17 cellular contexts compared by ENCODE assay signal in the genomic region with DNA sequence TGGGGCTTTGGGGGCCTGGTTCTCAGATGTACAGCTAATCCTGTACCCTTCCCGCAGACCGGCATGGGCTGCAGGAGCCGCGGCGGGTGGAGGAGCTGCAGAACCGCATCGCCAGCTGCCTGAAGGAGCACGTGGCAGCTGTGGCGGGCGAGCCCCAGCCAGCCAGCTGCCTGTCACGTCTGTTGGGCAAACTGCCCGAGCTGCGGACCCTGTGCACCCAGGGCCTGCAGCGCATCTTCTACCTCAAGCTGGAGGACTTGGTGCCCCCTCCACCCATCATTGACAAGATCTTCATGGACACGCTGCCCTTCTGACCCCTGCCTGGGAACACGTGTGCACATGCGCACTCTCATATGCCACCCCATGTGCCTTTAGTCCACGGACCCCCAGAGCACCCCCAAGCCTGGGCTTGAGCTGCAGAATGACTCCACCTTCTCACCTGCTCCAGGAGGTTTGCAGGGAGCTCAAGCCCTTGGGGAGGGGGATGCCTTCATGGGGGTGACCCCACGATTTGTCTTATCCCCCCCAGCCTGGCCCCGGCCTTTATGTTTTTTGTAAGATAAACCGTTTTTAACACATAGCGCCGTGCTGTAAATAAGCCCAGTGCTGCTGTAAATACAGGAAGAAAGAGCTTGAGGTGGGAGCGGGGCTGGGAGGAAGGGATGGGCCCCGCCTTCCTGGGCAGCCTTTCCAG. TPM values are rescaled to one million over a fixed set of nuclear protein-coding genes. Genes with fewer than 3 reads are reported as not detected.
DNase-seq lines count a peak whose midpoint lies in the region; ATAC-seq and TF ChIP-seq lines count a peak whose summit lies in the region.
"Had no signal": no experiment of that assay in that cellular context is flagged by ENCODE, and none has a peak within 500 bp of the region (broad histone marks: within the 10 kb centered on the region; RNA-seq: fewer than 3 reads in every experiment).

No MANE protein-coding gene starts in this region.

- in situ Hi-C loops in brain microvascular endothelial cell (cut with HindIII; ENCODE audit: low pct_ligation_motif_present, low sequenced_read_pairs): no loop called here

- H3K36me3 ChIP-seq in tibial nerve: peaks cover 2 to 62% (median 10%) of the 10 kb centered on the region in 3 donors
- no peaks in the 10 kb centered on the region for H3K36me3 ChIP-seq in brain microvascular endothelial cell (replicated peaks)

- peak in 1 of 2 donors; percentile 43 for TF ChIP-seq POLR2A in tibial nerve (IDR thresholded peaks at IDR 0.05)

- intact Hi-C loops in left cardiac atrium (cut with DNase I) (no loop called here), cardiac septum (cut with DNase I) (no loop called here)

- peak overlapping the region in 1 of 4 donors; percentile 5 for H3K4me3 ChIP-seq in tibial nerve
- H3K4me3 ChIP-seq in brain microvascular endothelial cell (ENCODE audit: low read depth, low read length): no peak overlapping the region
- H3K4me3 ChIP-seq: BLaER1, heart right ventricle, lung had no signal

- ATAC-seq in left cardiac atrium (no peak), esophagus mucosa (no peak), GM18907 (IDR thresholded peaks at IDR 0.05; ENCODE audit: unreplicated experiment) (no peak)

- 37 to 57% methylated on average over 13 to 23 of the region's 25 CpGs for WGBS in tibial nerve, 2 donors

- DNase-seq in left cardiac atrium: peak; percentile 54
- no peak for DNase-seq in cardiac septum (ENCODE audit: low spot score)
- DNase-seq in SHP77 (lab: John Stamatoyannopoulos, UW): peak; percentile 62 to 77
- DNase-seq in tibial nerve (ENCODE audit: low spot score in 2 of 2): no peak
- DNase-seq in brain microvascular endothelial cell: no peak
- DNase-seq: activated CD4-positive, CD25-positive, alpha-beta regulatory T cell; effector memory CD4-positive, alpha-beta T cell; occipital lobe had no signal

- no peaks in the 10 kb centered on the region for H3K27me3 ChIP-seq in layer of hippocampus (ENCODE audit: control insufficient read depth, insufficient read depth, low read length)
- no peaks in the 10 kb centered on the region for H3K27me3 ChIP-seq in tibial nerve
- no peaks in the 10 kb centered on the region for H3K27me3 ChIP-seq in brain microvascular endothelial cell (replicated peaks)
- H3K27me3 ChIP-seq: BLaER1, heart right ventricle had no signal

- H3K27ac ChIP-seq in layer of hippocampus (ENCODE audit: low read depth, low read length) (peak overlapping the region; percentile 68), tibial nerve (peak overlapping the region; percentile 67 to 100 (median 98)), brain microvascular endothelial cell (no peak overlapping the region)
- H3K27ac ChIP-seq: BLaER1, heart right ventricle, KMS-11 had no signal

- H3K9me3 ChIP-seq in tibial nerve: no peaks in the 10 kb centered on the region
- H3K9me3 ChIP-seq: BLaER1, heart right ventricle had no signal

- no peak for TF ChIP-seq CTCF in tibial nerve (IDR thresholded peaks at IDR 0.05)
- no peak for TF ChIP-seq CTCF in brain microvascular endothelial cell (IDR thresholded peaks at IDR 0.05; ENCODE audit: low read depth, low read length, missing control alignments)

- TF ChIP-seq EP300 in tibial nerve (IDR thresholded peaks at IDR 0.05): peak in 1 of 2 donors; percentile 89

- H3K4me1 ChIP-seq in tibial nerve: peaks cover 0 to 87% (median 33%) of the 10 kb centered on the region in 4 donors
- H3K4me1 ChIP-seq: BLaER1 had no signal

RNA-seq across cellular contexts. Expression of gene NR4A1, which starts 7.5 kb away (rescaled TPM):
- total RNA-seq in left cardiac atrium (100 to 1,000 TPM in 1 of 2 donors, 10 to 100 TPM in 1; 85.6 to 172 TPM), cardiac septum (76.3 TPM), tibial nerve (1,000 to 10,000 TPM in 1 of 4 donors, 100 to 1,000 TPM in 3; 390 to 1,252 (median 718) TPM), esophagus mucosa (2.0 TPM)

RNA-seq across cellular contexts. Expression of gene ATG101, which starts 11.0 kb away (rescaled TPM):
- 10 to 100 TPM; 25.2 to 28.7 TPM for total RNA-seq in left cardiac atrium
- total RNA-seq in cardiac septum: 23.2 TPM
- 10 to 100 TPM; 32.6 to 49.6 (median 37.5) TPM for total RNA-seq in tibial nerve
- total RNA-seq in esophagus mucosa: 35.2 TPM

RNA-seq across cellular contexts. Expression of gene SMIM41, which starts 20.7 kb away (rescaled TPM):
- total RNA-seq in left cardiac atrium: under 1 TPM in 1 of 2 donors, not detected in 1; 0.27 TPM
- not detected for total RNA-seq in cardiac septum
- 10 to 100 TPM; 16.5 to 78.7 (median 39.3) TPM for total RNA-seq in tibial nerve
- total RNA-seq in esophagus mucosa: not detected
- total RNA-seq: G401, occipital lobe had no signal

RNA-seq across cellular contexts. Expression of gene TAMALIN, which starts 52.0 kb away (rescaled TPM):
- total RNA-seq in left cardiac atrium (10 to 100 TPM; 25.3 to 44.0 TPM), cardiac septum (27.5 TPM), tibial nerve (10 to 100 TPM; 30.6 to 54.0 (median 37.8) TPM), esophagus mucosa (3.9 TPM)
- total RNA-seq: NCI-H460 had no signal

Comparison
In these comparisons a context has a peak if more than half of its experiments do, and no peak if none do; other contexts are left out.
1. DNase-seq: peak in left cardiac atrium (single experiment) and SHP77 (2 of 2); none in cardiac septum (single experiment), tibial nerve (0 of 2) and brain microvascular endothelial cell (single experiment).
2. RNA of gene NR4A1, which starts 7.5 kb away (total RNA-seq): 390 to 1,252 TPM in tibial nerve, 85.6 to 172 TPM in left cardiac atrium and 76.3 TPM in cardiac septum (single experiment); 2.0 TPM in esophagus mucosa (single experiment); every median in the first group is over 10 times any median in the second.
3. RNA of gene SMIM41, which starts 20.7 kb away (total RNA-seq): 16.5 to 78.7 TPM in tibial nerve; 0.27 TPM in left cardiac atrium, not detected in cardiac septum (single experiment) and not detected in esophagus mucosa (single experiment); every median in the first group is over 10 times any median in the second.